15 cellular contexts compared by ENCODE assay signal in the genomic region with DNA sequence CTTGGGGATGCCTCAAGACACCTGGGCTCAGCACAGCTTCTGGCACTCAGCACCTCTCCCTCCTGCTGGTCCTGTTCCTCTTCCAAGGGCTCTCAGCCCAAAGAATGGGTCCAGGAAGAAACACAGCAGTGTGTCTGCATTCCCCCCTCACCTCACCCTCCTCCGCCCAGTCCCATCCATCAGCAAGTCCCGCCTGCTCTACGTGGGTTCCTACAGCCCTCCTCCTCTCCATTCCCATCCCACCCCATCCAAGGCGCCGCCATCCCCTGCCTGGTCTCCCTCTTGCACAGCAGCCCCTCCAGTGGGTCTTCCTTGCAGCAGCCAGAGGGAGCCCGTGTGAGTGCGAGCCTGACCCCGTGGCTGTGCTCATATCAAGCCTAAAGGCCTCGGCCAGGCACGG. TPM values are rescaled to one million over a fixed set of nuclear protein-coding genes. Genes with fewer than 3 reads are reported as not detected.
DNase-seq lines count a peak whose midpoint lies in the region; ATAC-seq, FAIRE-seq and TF ChIP-seq lines count a peak whose summit lies in the region.
"Had no signal": no experiment of that assay in that cellular context is flagged by ENCODE, and none has a peak within 500 bp of the region (broad histone marks: within the 10 kb centered on the region; RNA-seq: fewer than 3 reads in every experiment).

No MANE protein-coding gene starts in this region.

- dilution Hi-C loops in mammary epithelial cell (cut with HindIII; ENCODE audit: low sequenced_read_pairs), result loop anchor here (5.0 kb wide), 1 partner anchor 185 kb away; no protein-coding TSS in a partner anchor

- H2AFZ ChIP-seq in mammary epithelial cell (ENCODE audit: low read depth, low read length), result no peak overlapping the region
- no peak overlapping the region for H2AFZ ChIP-seq in GM12878 (ENCODE audit: control insufficient read depth, low read depth, low read length)
- H2AFZ ChIP-seq: parathyroid adenoma had no signal

- DNase-seq in MCF 10A (ENCODE audit: unreplicated experiment) (no peak), mammary epithelial cell (no peak), GM12878 (ENCODE audit: low read depth, low spot score) (no peak), type B pancreatic cell (ENCODE audit: extremely low spot score, unreplicated experiment) (no peak), spleen (no peak)
- no peak for DNase-seq in CD8-positive, alpha-beta T cell
- DNase-seq: DMS 273 treated with DMSO at 0.1 percent for 48 hours, dorsolateral prefrontal cortex, NCI-H2171 treated with DMSO at 0.1 percent for 48 hours, PC-3, T-helper 9 cell had no signal

- ATAC-seq in GM12878, result no peak
- no peak for ATAC-seq in CD8-positive, alpha-beta T cell
- ATAC-seq in HG02759 (IDR thresholded peaks at IDR 0.05; ENCODE audit: unreplicated experiment), result no peak
- ATAC-seq: PC-3 had no signal

- H3K36me3 Mint-ChIP-seq in MCF 10A (ENCODE audit: insufficient read depth, unreplicated experiment) (peaks cover 61% of the 10 kb centered on the region), type B pancreatic cell (peaks cover 12% of the 10 kb centered on the region)
- peaks cover 34% of the 10 kb centered on the region for H3K36me3 Mint-ChIP-seq in CD8-positive, alpha-beta T cell

- H3K9ac ChIP-seq in mammary epithelial cell (ENCODE audit: insufficient read depth, low read length), result no peak overlapping the region
- H3K9ac ChIP-seq in GM12878 (ENCODE audit: control insufficient read depth, insufficient read depth, low read length), result no peak overlapping the region
- H3K9ac ChIP-seq in muscle layer of colon (ENCODE audit: low read length), result peak overlapping the region; percentile 62
- H3K9ac ChIP-seq: parathyroid adenoma had no signal

- TF ChIP-seq RAD21 in GM12878 (IDR thresholded peaks at IDR 0.05; ENCODE audit: insufficient read depth, low read depth, low read length), result no peak

- H3K27ac Mint-ChIP-seq in MCF 10A (ENCODE audit: low read depth, unreplicated experiment) (peak overlapping the region; percentile 69), type B pancreatic cell (peak overlapping the region; percentile 94)
- no peak overlapping the region for H3K27ac Mint-ChIP-seq in CD8-positive, alpha-beta T cell
- H3K27ac Mint-ChIP-seq: activated naive CD4-positive, alpha-beta T cell treated with anti-CD3 and anti-CD28 coated beads, Interleukin-2, amount 50 U/mL, for 24 hours had no signal

- TF ChIP-seq EP300 in GM12878 (IDR thresholded peaks at IDR 0.05; ENCODE audit: borderline replicate concordance in 1 of 2, control insufficient read depth in 1 of 2, low read depth in 2 of 2, low read length in 2 of 2), result no peak

- H3K4me1 ChIP-seq in mammary epithelial cell (ENCODE audit: insufficient read depth, low read length), result peaks cover 28% of the 10 kb centered on the region
- peaks cover 28% of the 10 kb centered on the region for H3K4me1 ChIP-seq in GM12878 (ENCODE audit: control insufficient read depth, insufficient read depth, low read length)
- peaks cover 65% of the 10 kb centered on the region for H3K4me1 ChIP-seq in muscle layer of colon (ENCODE audit: insufficient read depth, low read length)
- no peaks in the 10 kb centered on the region for H3K4me1 ChIP-seq in CD8-positive, alpha-beta T cell (ENCODE audit: insufficient read depth, low read length)
- H3K4me1 ChIP-seq in spleen, result peaks cover 12 to 64% (median 30%) of the 10 kb centered on the region in 6 donors

- H3K4me3 Mint-ChIP-seq in MCF 10A (ENCODE audit: unreplicated experiment) (no peak overlapping the region), type B pancreatic cell (no peak overlapping the region)
- no peak overlapping the region for H3K4me3 Mint-ChIP-seq in CD8-positive, alpha-beta T cell
- H3K4me3 Mint-ChIP-seq: activated naive CD4-positive, alpha-beta T cell treated with anti-CD3 and anti-CD28 coated beads, Interleukin-2, amount 50 U/mL, for 24 hours had no signal

- H3K4me3 ChIP-seq in mammary epithelial cell (replicated peaks in 1 of 3; ENCODE audit: insufficient read depth in 1 of 3, low read depth in 2 of 3, low read length in 3 of 3) (no peak overlapping the region), GM12878 (no peak overlapping the region), muscle layer of colon (ENCODE audit: low read depth in 1 of 2, low read length in 2 of 2) (no peak overlapping the region), spleen (no peak overlapping the region)
- H3K4me3 ChIP-seq in CD8-positive, alpha-beta T cell (ENCODE audit: low read depth, low read length), result no peak overlapping the region
- H3K4me3 ChIP-seq: dorsolateral prefrontal cortex had no signal

- no peak for TF ChIP-seq CTCF in MCF 10A (IDR thresholded peaks at IDR 0.05; ENCODE audit: unreplicated experiment)
- TF ChIP-seq CTCF in mammary epithelial cell (conservative IDR thresholded peaks at IDR 0.05 in 1 of 2, IDR thresholded peaks at IDR 0.05 in 1 of 2; ENCODE audit: extremely low read depth in 1 of 2, insufficient read depth in 1 of 2, low read depth in 1 of 2, low read length in 2 of 2), result no peak
- TF ChIP-seq CTCF in GM12878 (IDR thresholded peaks at IDR 0.05 in 2 of 3, conservative IDR thresholded peaks at IDR 0.05 in 1 of 3; ENCODE audit: control insufficient read depth in 2 of 3, extremely low read depth in 1 of 3, insufficient read depth in 1 of 3, low read depth in 3 of 3, low read length in 3 of 3), result no peak
- TF ChIP-seq CTCF in type B pancreatic cell (conservative IDR thresholded peaks at IDR 0.05), result no peak
- TF ChIP-seq CTCF in CD8-positive, alpha-beta T cell (IDR thresholded peaks at IDR 0.05), result no peak
- no peak for TF ChIP-seq CTCF in spleen (IDR thresholded peaks at IDR 0.05 in 8 of 11, conservative IDR thresholded peaks at IDR 0.05 in 3 of 11)

- POLR2A ChIA-PET in MCF 10A (lab: Yijun Ruan, JAX) (interaction anchor here (0.6 to 13.3 kb wide), 11 partner anchors 13 to 574 kb away, joined by 3 to 910 read pairs (median 13); partner anchors contain the start of gene DUSP1), GM12878 (lab: Charles Lee) (interaction anchor here (0.7 to 1.5 kb wide), 2 partner anchors 71 to 132 kb away, joined by 3 to 4 read pairs; no protein-coding TSS in a partner anchor)
- POLR2A ChIA-PET in CD8-positive, alpha-beta T cell (lab: Charles Lee), result interaction anchor here (1.1 kb wide), 1 partner anchor 8 kb away, joined by 3 read pairs; no protein-coding TSS in a partner anchor

- H3K9me3 Mint-ChIP-seq in MCF 10A (ENCODE audit: unreplicated experiment) (no peaks in the 10 kb centered on the region), type B pancreatic cell (no peaks in the 10 kb centered on the region)
- H3K9me3 Mint-ChIP-seq in CD8-positive, alpha-beta T cell, result no peaks in the 10 kb centered on the region
- H3K9me3 Mint-ChIP-seq: activated naive CD4-positive, alpha-beta T cell treated with anti-CD3 and anti-CD28 coated beads, Interleukin-2, amount 50 U/mL, for 24 hours had no signal

- H3K27me3 ChIP-seq in mammary epithelial cell (ENCODE audit: insufficient read depth, low read length) (no peaks in the 10 kb centered on the region), GM12878 (replicated peaks in 1 of 2; ENCODE audit: control insufficient read depth in 2 of 2, insufficient read depth in 2 of 2, low read length in 1 of 2) (no peaks in the 10 kb centered on the region), muscle layer of colon (ENCODE audit: control insufficient read depth in 1 of 2, insufficient read depth in 2 of 2, low read length in 2 of 2) (no peaks in the 10 kb centered on the region), spleen (replicated peaks in 1 of 7) (no peaks in the 10 kb centered on the region)
- no peaks in the 10 kb centered on the region for H3K27me3 ChIP-seq in CD8-positive, alpha-beta T cell (ENCODE audit: insufficient read depth, low read length)
- H3K27me3 ChIP-seq: dorsolateral prefrontal cortex had no signal

- CTCF ChIA-PET in MCF 10A (lab: Yijun Ruan, JAX), result interaction anchor here (2.1 to 4.9 kb wide), 7 partner anchors 20 to 193 kb away, joined by 5 to 35 read pairs (median 17); partner anchors contain the start of gene DUSP1
- CTCF ChIA-PET in mammary epithelial cell (lab: Charles Lee; ENCODE audit: low non-redundant PET), result no interaction called here
- CTCF ChIA-PET in GM12878 (lab: Yijun Ruan, JAX), result interaction anchor here (1.1 to 3.5 kb wide), 8 partner anchors 25 to 196 kb away, joined by 3 to 24 read pairs (median 6); partner anchors contain the start of gene DUSP1
- CTCF ChIA-PET in CD8-positive, alpha-beta T cell (lab: Charles Lee), result no interaction called here

- WGBS in mammary epithelial cell (ENCODE audit: low coverage, missing lambda C conversion rate), result 77% methylated on average over 4 of the region's 10 CpGs
- WGBS in GM12878 (ENCODE audit: insufficient coverage, insufficient replicate concordance, low lambda C conversion rate, missing lambda C conversion rate), result 93% methylated on average over 8 of the region's 10 CpGs
- WGBS in spleen, 5 donors, result 74 to 89% (median 82%) methylated on average over 10 of the region's 10 CpGs

- in situ Hi-C loops in mammary epithelial cell (cut with MboI; ENCODE audit: low sequenced_read_pairs in 2 of 2), result no loop called here
- in situ Hi-C loops in GM12878 (cut with MboI), result no loop called here

- H3K4me2 ChIP-seq in mammary epithelial cell (ENCODE audit: insufficient read depth, low read depth, low read length) (no peak overlapping the region), GM12878 (ENCODE audit: control insufficient read depth, insufficient read depth) (peak overlapping the region; percentile 31)

- H3K27me3 Mint-ChIP-seq in MCF 10A (ENCODE audit: insufficient read depth, unreplicated experiment) (no peaks in the 10 kb centered on the region), type B pancreatic cell (peaks cover 3% of the 10 kb centered on the region)
- no peaks in the 10 kb centered on the region for H3K27me3 Mint-ChIP-seq in CD8-positive, alpha-beta T cell (ENCODE audit: low read depth)
- H3K27me3 Mint-ChIP-seq: activated naive CD4-positive, alpha-beta T cell treated with anti-CD3 and anti-CD28 coated beads, Interleukin-2, amount 50 U/mL, for 24 hours had no signal

- BruUV-seq in MCF 10A (replicated peaks; lab: Mats Ljungman, UMichigan), result no TSS peak
- no TSS peak for BruUV-seq in mammary epithelial cell (replicated peaks; lab: Mats Ljungman, UMichigan)
- no TSS peak for BruUV-seq in GM12878 (replicated peaks; lab: Mats Ljungman, UMichigan)

- H3K36me3 ChIP-seq in mammary epithelial cell (ENCODE audit: insufficient read depth, low read length) (peaks cover 5% of the 10 kb centered on the region), GM12878 (ENCODE audit: control insufficient read depth in 2 of 2, insufficient read depth in 2 of 2, low read length in 1 of 2) (peaks cover 3 to 9% of the 10 kb centered on the region in 2 experiments; a peak in 3 of 4 replicates), muscle layer of colon (ENCODE audit: insufficient read depth, low read length) (peaks cover 7% of the 10 kb centered on the region), spleen (peaks cover 0 to 64% (median 4%) of the 10 kb centered on the region in 6 donors)
- peaks cover 5% of the 10 kb centered on the region for H3K36me3 ChIP-seq in CD8-positive, alpha-beta T cell (ENCODE audit: insufficient read depth, low read length)

- peaks cover 77% of the 10 kb centered on the region for H3K4me1 Mint-ChIP-seq in MCF 10A (ENCODE audit: insufficient read depth, unreplicated experiment)
- peaks cover 52% of the 10 kb centered on the region for H3K4me1 Mint-ChIP-seq in type B pancreatic cell (ENCODE audit: unreplicated experiment)
- H3K4me1 Mint-ChIP-seq in CD8-positive, alpha-beta T cell (ENCODE audit: low read depth), result no peaks in the 10 kb centered on the region
- H3K4me1 Mint-ChIP-seq: activated naive CD4-positive, alpha-beta T cell treated with anti-CD3 and anti-CD28 coated beads, Interleukin-2, amount 50 U/mL, for 24 hours had no signal

- H3K9me3 ChIP-seq in mammary epithelial cell (replicated peaks; ENCODE audit: insufficient read depth, low read length) (no peaks in the 10 kb centered on the region), GM12878 (replicated peaks; ENCODE audit: control insufficient read depth, insufficient read depth, low read length) (no peaks in the 10 kb centered on the region), muscle layer of colon (ENCODE audit: low read length) (no peaks in the 10 kb centered on the region), spleen (no peaks in the 10 kb centered on the region)
- no peaks in the 10 kb centered on the region for H3K9me3 ChIP-seq in CD8-positive, alpha-beta T cell (ENCODE audit: low read length)

- RAD21 ChIA-PET in GM12878 (lab: Charles Lee; ENCODE audit: unreplicated experiment), result interaction anchor here (0.5 to 2.3 kb wide), 5 partner anchors 11 to 1364 kb away, joined by 3 to 17 read pairs (median 3); partner anchors contain the start of gene DUSP1

- H3K27ac ChIP-seq in mammary epithelial cell (ENCODE audit: insufficient read depth, low read depth, low read length) (no peak overlapping the region), GM12878 (ENCODE audit: control insufficient read depth, insufficient read depth) (peak overlapping the region; percentile 55), muscle layer of colon (ENCODE audit: low read depth, low read length) (peak overlapping the region; percentile 94), spleen (peak overlapping the region in 2 of 8 donors; percentile 21 to 28)
- H3K27ac ChIP-seq in CD8-positive, alpha-beta T cell (ENCODE audit: low read depth, low read length), result no peak overlapping the region
- H3K27ac ChIP-seq: parathyroid adenoma had no signal

- TF ChIP-seq POLR2A in GM12878 (IDR thresholded peaks at IDR 0.05; ENCODE audit: low read depth, low read length) (no peak), spleen (IDR thresholded peaks at IDR 0.05) (no peak)

- intact Hi-C loops in MCF 10A (cut with micrococcal nuclease) (no loop called here), mammary epithelial cell (cut with micrococcal nuclease) (loop anchor here (5.0 kb wide), 1 partner anchor 75 kb away; the partner anchor contains the start of gene ERGIC1), GM12878 (cut with micrococcal nuclease; ENCODE audit: unreplicated experiment) (loop anchor here (5.0 kb wide), 2 partner anchors 70 to 135 kb away; partner anchors contain the start of gene DUSP1), spleen (cut with DNase I; ENCODE audit: low total_unique reads) (no loop called here)
- intact Hi-C loops in CD8-positive, alpha-beta T cell (cut with DNase I, micrococcal nuclease), result no loop called here

- H3K79me2 ChIP-seq in mammary epithelial cell (ENCODE audit: insufficient read depth, low read length) (no peaks in the 10 kb centered on the region), GM12878 (ENCODE audit: control insufficient read depth, insufficient read depth, low read length) (no peaks in the 10 kb centered on the region)

- FAIRE-seq in GM12878 (lab: Jason Lieb, UNC), result no peak

- H4K20me1 ChIP-seq in mammary epithelial cell (ENCODE audit: insufficient read depth, low read length), result no peaks in the 10 kb centered on the region
- H4K20me1 ChIP-seq in GM12878 (ENCODE audit: control insufficient read depth, insufficient read depth), result no peaks in the 10 kb centered on the region

- SMC1A ChIA-PET in GM12878 (lab: Charles Lee; ENCODE audit: uncharacterized antibody, unreplicated experiment), result interaction anchor here (1.2 to 2.3 kb wide), 4 partner anchors 25 to 135 kb away, joined by 3 to 9 read pairs (median 6); partner anchors contain the start of gene DUSP1

RNA-seq across cellular contexts. Expression of gene RPL26L1, which starts 52.3 kb away (rescaled TPM):
- 103 and 119 TPM in 2 replicates for total RNA-seq in MCF 10A (2022)
- 10 to 100 TPM; 31.8 to 58.5 TPM for total RNA-seq in mammary epithelial cell
- polyA plus RNA-seq in mammary epithelial cell, result 120 TPM
- polyA minus RNA-seq in mammary epithelial cell, result 11.9 TPM
- 3.8 and 5.7 TPM in 2 replicates for total RNA-seq in GM12878 (2013; cell fraction: nucleolus; rRNA removed)
- total RNA-seq in GM12878 (2014; rRNA removed), result 61.5 and 64.4 TPM in 2 replicates
- 89.2 and 92.8 TPM in 2 replicates for total RNA-seq in GM12878 (2014; rRNA removed; fragmentation: Illumina TruSeq; extraction: Trizol)
- total RNA-seq in GM12878 (2021), result 61.1 and 67.2 TPM in 2 replicates
- 96.8 TPM for polyA plus RNA-seq in GM12878 (2011; ENCODE audit: low read depth)
- polyA plus RNA-seq in GM12878 (2011; rRNA removed), result 121 and 139 TPM in 2 replicates
- polyA plus RNA-seq in GM12878 (2011; cell fraction: cytosol; rRNA removed), result 83.6 and 127 TPM in 2 replicates
- polyA plus RNA-seq in GM12878 (2011; cell fraction: nucleus; rRNA removed), result 62.9 and 70.5 TPM in 2 replicates
- polyA plus RNA-seq in GM12878 (2012), result 56.1 and 57.3 TPM in 2 replicates
- polyA plus RNA-seq in GM12878 (2014; fragmentation: Illumina TruSeq; extraction: Trizol), result 76.4 and 93.7 TPM in 2 replicates
- polyA plus RNA-seq in GM12878 (2014; fragmentation: Nextera tagmentation; extraction: Ambion mirVana), result 100 to 1,000 TPM; 326 to 331 TPM
- polyA plus RNA-seq in GM12878 (2014; rRNA removed), result 83.3 and 97.2 TPM in 2 replicates
- polyA plus RNA-seq in GM12878 (2016; fragmentation: Nextera tagmentation; extraction: Ambion mirVana), result 100 to 1,000 TPM; 183 TPM
- polyA minus RNA-seq in GM12878 (2011; rRNA and poly(A)+ RNA removed), result 40.9 and 57.4 TPM in 2 replicates
- polyA minus RNA-seq in GM12878 (2011; cell fraction: cytosol; rRNA and poly(A)+ RNA removed), result 11.9 and 21.1 TPM in 2 replicates
- 7.1 and 13.2 TPM in 2 replicates for polyA minus RNA-seq in GM12878 (2011; cell fraction: nucleus; rRNA and poly(A)+ RNA removed)
- total RNA-seq in type B pancreatic cell (ENCODE audit: low replicate concordance), result 40.4 and 54.2 TPM in 2 replicates
- total RNA-seq in CD8-positive, alpha-beta T cell, result 10 to 100 TPM; 12.0 to 12.7 TPM
- total RNA-seq in spleen, result 10 to 100 TPM; 10.6 to 36.8 (median 16.9) TPM
- 10 to 100 TPM; 31.0 to 56.4 (median 46.4) TPM for polyA plus RNA-seq in spleen

Comparison
In these comparisons a context has a peak if more than half of its experiments do, and no peak if none do; other contexts are left out.
1. CTCF ChIA-PET loops: an anchor here in MCF 10A (2.1 to 4.9 kb wide) and GM12878 (1.1 to 3.5 kb wide); none called in mammary epithelial cell and CD8-positive, alpha-beta T cell.
2. intact Hi-C loops: an anchor here in mammary epithelial cell (5.0 kb wide) and GM12878 (5.0 kb wide); none called in MCF 10A, CD8-positive, alpha-beta T cell and spleen.
3. H3K27ac ChIP-seq: peak in GM12878 (single experiment) and muscle layer of colon (single experiment); none in mammary epithelial cell (single experiment) and CD8-positive, alpha-beta T cell (single experiment).